Comparison of ENCODE assay signal across 1 cellular context in the genomic region with DNA sequence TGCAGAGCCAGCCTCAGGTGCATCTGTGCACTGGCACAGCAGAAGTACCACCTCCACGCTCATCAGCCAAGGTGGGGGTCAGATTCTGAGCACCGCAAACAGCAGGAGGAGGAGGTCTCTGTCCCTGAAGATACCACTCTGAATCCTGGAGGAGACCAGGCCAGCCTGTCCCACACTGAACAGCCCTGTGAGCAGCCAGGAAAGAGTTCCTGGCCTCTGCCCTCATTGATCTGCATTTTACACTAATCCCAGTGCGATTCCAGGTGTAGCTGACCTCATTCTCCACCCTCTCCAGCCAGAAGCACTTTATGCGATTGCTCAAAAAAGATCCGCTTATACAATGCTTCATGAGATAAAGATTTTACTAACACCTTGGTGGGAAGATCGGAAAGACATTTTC.
TF ChIP-seq lines count a peak whose summit lies in the region.

No MANE protein-coding gene starts in this region.

TF ChIP-seq in H1, 55 proteins besides CTCF, POLR2A, EP300 and RAD21 (continued from another document):
- TF ChIP-seq HDAC2 (IDR thresholded peaks at IDR 0.05; ENCODE audit: borderline replicate concordance in 1 of 2, low read depth in 2 of 2, low read length in 2 of 2) (no peak), BCL11A (IDR thresholded peaks at IDR 0.05; ENCODE audit: low read depth in 2 of 2, low read length in 2 of 2) (no peak), TAF1 (IDR thresholded peaks at IDR 0.05; ENCODE audit: low read depth, low read length) (no peak), CHD1 (IDR thresholded peaks at IDR 0.05; ENCODE audit: low read depth, low read length) (no peak), TBP (IDR thresholded peaks at IDR 0.05; ENCODE audit: low read depth, low read length) (no peak), JUND (IDR thresholded peaks at IDR 0.05; ENCODE audit: low read length) (no peak), NANOG (IDR thresholded peaks at IDR 0.05; ENCODE audit: insufficient read depth, low read depth, low read length, poor library complexity, severe bottlenecking) (no peak), PHF8 (conservative IDR thresholded peaks at IDR 0.05; ENCODE audit: low read depth, low read length) (no peak)
- TF ChIP-seq, protein P1, sequence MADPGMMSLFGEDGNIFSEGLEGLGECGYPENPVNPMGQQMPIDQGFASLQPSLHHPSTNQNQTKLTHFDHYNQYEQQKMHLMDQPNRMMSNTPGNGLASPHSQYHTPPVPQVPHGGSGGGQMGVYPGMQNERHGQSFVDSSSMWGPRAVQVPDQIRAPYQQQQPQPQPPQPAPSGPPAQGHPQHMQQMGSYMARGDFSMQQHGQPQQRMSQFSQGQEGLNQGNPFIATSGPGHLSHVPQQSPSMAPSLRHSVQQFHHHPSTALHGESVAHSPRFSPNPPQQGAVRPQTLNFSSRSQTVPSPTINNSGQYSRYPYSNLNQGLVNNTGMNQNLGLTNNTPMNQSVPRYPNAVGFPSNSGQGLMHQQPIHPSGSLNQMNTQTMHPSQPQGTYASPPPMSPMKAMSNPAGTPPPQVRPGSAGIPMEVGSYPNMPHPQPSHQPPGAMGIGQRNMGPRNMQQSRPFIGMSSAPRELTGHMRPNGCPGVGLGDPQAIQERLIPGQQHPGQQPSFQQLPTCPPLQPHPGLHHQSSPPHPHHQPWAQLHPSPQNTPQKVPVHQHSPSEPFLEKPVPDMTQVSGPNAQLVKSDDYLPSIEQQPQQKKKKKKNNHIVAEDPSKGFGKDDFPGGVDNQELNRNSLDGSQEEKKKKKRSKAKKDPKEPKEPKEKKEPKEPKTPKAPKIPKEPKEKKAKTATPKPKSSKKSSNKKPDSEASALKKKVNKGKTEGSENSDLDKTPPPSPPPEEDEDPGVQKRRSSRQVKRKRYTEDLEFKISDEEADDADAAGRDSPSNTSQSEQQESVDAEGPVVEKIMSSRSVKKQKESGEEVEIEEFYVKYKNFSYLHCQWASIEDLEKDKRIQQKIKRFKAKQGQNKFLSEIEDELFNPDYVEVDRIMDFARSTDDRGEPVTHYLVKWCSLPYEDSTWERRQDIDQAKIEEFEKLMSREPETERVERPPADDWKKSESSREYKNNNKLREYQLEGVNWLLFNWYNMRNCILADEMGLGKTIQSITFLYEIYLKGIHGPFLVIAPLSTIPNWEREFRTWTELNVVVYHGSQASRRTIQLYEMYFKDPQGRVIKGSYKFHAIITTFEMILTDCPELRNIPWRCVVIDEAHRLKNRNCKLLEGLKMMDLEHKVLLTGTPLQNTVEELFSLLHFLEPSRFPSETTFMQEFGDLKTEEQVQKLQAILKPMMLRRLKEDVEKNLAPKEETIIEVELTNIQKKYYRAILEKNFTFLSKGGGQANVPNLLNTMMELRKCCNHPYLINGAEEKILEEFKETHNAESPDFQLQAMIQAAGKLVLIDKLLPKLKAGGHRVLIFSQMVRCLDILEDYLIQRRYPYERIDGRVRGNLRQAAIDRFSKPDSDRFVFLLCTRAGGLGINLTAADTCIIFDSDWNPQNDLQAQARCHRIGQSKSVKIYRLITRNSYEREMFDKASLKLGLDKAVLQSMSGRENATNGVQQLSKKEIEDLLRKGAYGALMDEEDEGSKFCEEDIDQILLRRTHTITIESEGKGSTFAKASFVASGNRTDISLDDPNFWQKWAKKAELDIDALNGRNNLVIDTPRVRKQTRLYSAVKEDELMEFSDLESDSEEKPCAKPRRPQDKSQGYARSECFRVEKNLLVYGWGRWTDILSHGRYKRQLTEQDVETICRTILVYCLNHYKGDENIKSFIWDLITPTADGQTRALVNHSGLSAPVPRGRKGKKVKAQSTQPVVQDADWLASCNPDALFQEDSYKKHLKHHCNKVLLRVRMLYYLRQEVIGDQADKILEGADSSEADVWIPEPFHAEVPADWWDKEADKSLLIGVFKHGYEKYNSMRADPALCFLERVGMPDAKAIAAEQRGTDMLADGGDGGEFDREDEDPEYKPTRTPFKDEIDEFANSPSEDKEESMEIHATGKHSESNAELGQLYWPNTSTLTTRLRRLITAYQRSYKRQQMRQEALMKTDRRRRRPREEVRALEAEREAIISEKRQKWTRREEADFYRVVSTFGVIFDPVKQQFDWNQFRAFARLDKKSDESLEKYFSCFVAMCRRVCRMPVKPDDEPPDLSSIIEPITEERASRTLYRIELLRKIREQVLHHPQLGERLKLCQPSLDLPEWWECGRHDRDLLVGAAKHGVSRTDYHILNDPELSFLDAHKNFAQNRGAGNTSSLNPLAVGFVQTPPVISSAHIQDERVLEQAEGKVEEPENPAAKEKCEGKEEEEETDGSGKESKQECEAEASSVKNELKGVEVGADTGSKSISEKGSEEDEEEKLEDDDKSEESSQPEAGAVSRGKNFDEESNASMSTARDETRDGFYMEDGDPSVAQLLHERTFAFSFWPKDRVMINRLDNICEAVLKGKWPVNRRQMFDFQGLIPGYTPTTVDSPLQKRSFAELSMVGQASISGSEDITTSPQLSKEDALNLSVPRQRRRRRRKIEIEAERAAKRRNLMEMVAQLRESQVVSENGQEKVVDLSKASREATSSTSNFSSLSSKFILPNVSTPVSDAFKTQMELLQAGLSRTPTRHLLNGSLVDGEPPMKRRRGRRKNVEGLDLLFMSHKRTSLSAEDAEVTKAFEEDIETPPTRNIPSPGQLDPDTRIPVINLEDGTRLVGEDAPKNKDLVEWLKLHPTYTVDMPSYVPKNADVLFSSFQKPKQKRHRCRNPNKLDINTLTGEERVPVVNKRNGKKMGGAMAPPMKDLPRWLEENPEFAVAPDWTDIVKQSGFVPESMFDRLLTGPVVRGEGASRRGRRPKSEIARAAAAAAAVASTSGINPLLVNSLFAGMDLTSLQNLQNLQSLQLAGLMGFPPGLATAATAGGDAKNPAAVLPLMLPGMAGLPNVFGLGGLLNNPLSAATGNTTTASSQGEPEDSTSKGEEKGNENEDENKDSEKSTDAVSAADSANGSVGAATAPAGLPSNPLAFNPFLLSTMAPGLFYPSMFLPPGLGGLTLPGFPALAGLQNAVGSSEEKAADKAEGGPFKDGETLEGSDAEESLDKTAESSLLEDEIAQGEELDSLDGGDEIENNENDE (IDR thresholded peaks at IDR 0.05; ENCODE audit: insufficient replicate concordance, low read length), result no peak
